Comparison of ENCODE assay signal across 8 cellular contexts in genomic region chr14:68734231-68734732, GRCh38. TPM values are rescaled to one million over a fixed set of nuclear protein-coding genes. Genes with fewer than 3 reads are reported as not detected.
DNase-seq lines count a peak whose midpoint lies in the region; ATAC-seq and TF ChIP-seq lines count a peak whose summit lies in the region.

No MANE protein-coding gene starts in this region.

- no peaks in the 10 kb centered on the region for H3K36me3 Mint-ChIP-seq in naive B cell

- H3K4me1 ChIP-seq in tibial artery (peaks cover 0 to 22% (median 18%) of the 10 kb centered on the region in 4 donors), uterus (peaks cover 4 to 11% of the 10 kb centered on the region in 2 donors)

- H3K4me3 ChIP-seq in tibial artery (no peak overlapping the region), uterus (no peak overlapping the region)

- H3K27me3 ChIP-seq in tibial artery (no peaks in the 10 kb centered on the region), uterus (no peaks in the 10 kb centered on the region)

- no peak for TF ChIP-seq CTCF in tibial artery (IDR thresholded peaks at IDR 0.05)
- no peak for TF ChIP-seq CTCF in uterus (IDR thresholded peaks at IDR 0.05)

- H3K27me3 Mint-ChIP-seq in naive B cell = no peaks in the 10 kb centered on the region

- ATAC-seq in GM18499 (IDR thresholded peaks at IDR 0.05; ENCODE audit: insufficient read depth, unreplicated experiment) (peak; percentile 56), HG03442 (IDR thresholded peaks at IDR 0.05; ENCODE audit: unreplicated experiment) (peak; percentile 39), naive B cell (ENCODE audit: low read depth in 2 of 2) (peak; percentile 13 to 51)

- H3K36me3 ChIP-seq in tibial artery = no peaks in the 10 kb centered on the region
- no peaks in the 10 kb centered on the region for H3K36me3 ChIP-seq in uterus

- intact Hi-C loops in tibial artery (cut with DNase I; ENCODE audit: low total_unique reads) = no loop called here
- intact Hi-C loops in uterus (cut with DNase I; ENCODE audit: low total_unique reads) = no loop called here

- H3K4me3 Mint-ChIP-seq in naive B cell = peak overlapping the region in 6 of 8 donors; percentile 20 to 67 (median 54)

- H3K27ac ChIP-seq in tibial artery (no peak overlapping the region), uterus (peak overlapping the region in 1 of 2 donors; percentile 23)

- peak; percentile 12 to 38 (median 36) for DNase-seq in activated CD8-positive, alpha-beta memory T cell treated with anti-CD3 and anti-CD28 coated beads for 48 hours (ENCODE audit: low read depth in 2 of 3, low spot score in 2 of 3)
- DNase-seq in naive B cell (no peak), tibial artery (no peak), epidermal melanocyte (ENCODE audit: insufficient read length, low spot score) (no peak), hepatic stellate cell (ENCODE audit: low spot score) (no peak), uterus (no peak)

- H3K9me3 ChIP-seq in tibial artery (no peaks in the 10 kb centered on the region), uterus (no peaks in the 10 kb centered on the region)

- no peak for TF ChIP-seq POLR2A in uterus (IDR thresholded peaks at IDR 0.05)

- peaks cover 59 to 81% (median 76%) of the 10 kb centered on the region in 3 donors for H3K4me1 Mint-ChIP-seq in naive B cell

- H3K9me3 Mint-ChIP-seq in naive B cell = no peaks in the 10 kb centered on the region

- H3K27ac Mint-ChIP-seq in naive B cell = peak overlapping the region; percentile 43 to 90 (median 85)

RNA-seq across cellular contexts. Expression of gene ZFP36L1, which starts 58.6 kb away (rescaled TPM):
- polyA plus RNA-seq in naive B cell (ENCODE audit: low read depth in 6 of 6) = 100 to 1,000 TPM in 5 of 6 donors, 10 to 100 TPM in 1; 99.2 to 447 (median 302) TPM
- total RNA-seq in uterus = 100 to 1,000 TPM; 170 to 564 (median 315) TPM

Comparison
In these comparisons a context has a peak if more than half of its experiments do, and no peak if none do; other contexts are left out.
1. DNase-seq: peak in activated CD8-positive, alpha-beta memory T cell treated with anti-CD3 and anti-CD28 coated beads for 48 hours (3 of 3); none in naive B cell (single experiment), tibial artery (0 of 2), epidermal melanocyte (single experiment), hepatic stellate cell (single experiment) and uterus (0 of 2).
2. Peak in every context shown above with its lines, with median percentiles within 50 percentile points of each other: ATAC-seq.